15 cellular contexts compared by ENCODE assay signal in genomic region chr1:63818567-63819340, GRCh38. TPM values are rescaled to one million over a fixed set of nuclear protein-coding genes. Genes with fewer than 3 reads are reported as not detected.
"Had no signal": no experiment of that assay in that cellular context is flagged by ENCODE, and none has a peak within 500 bp of the region (broad histone marks: within the 10 kb centered on the region; RNA-seq: fewer than 3 reads in every experiment).

No MANE protein-coding gene starts in this region.

- H3K27ac Mint-ChIP-seq: activated CD4-positive, alpha-beta T cell treated with anti-CD3 and anti-CD28 coated beads for 36 hours; activated CD8-positive, alpha-beta T cell treated with anti-CD3 and anti-CD28 coated beads for 36 hours; stimulated activated naive CD8-positive, alpha-beta T cell treated with anti-CD3 and anti-CD28 coated beads, Interleukin-15, Interleukin-2, amounts not matched to agents 100 ng/mL and 50 ng/mL, for 24 hours had no signal

- H3K4me1 Mint-ChIP-seq: activated CD4-positive, alpha-beta T cell treated with anti-CD3 and anti-CD28 coated beads for 36 hours had no signal

- H3K27ac ChIP-seq: esophagus squamous epithelium, heart right ventricle, left ventricle myocardium inferior, ovary had no signal

- H3K27me3 ChIP-seq: ascending aorta, esophagus squamous epithelium, heart right ventricle, ovary had no signal

- H3K4me3 ChIP-seq: ascending aorta, esophagus squamous epithelium, heart right ventricle, left ventricle myocardium inferior, ovary had no signal

- DNase-seq: activated CD4-positive, alpha-beta T cell treated with anti-CD3 and anti-CD28 coated beads for 36 hours; activated CD8-positive, alpha-beta memory T cell treated with anti-CD3 and anti-CD28 coated beads, Interleukin-2, amount 50 U/mL, for 4 hours; activated CD8-positive, alpha-beta T cell treated with anti-CD3 and anti-CD28 coated beads for 36 hours; activated naive CD4-positive, alpha-beta T cell; esophagus squamous epithelium; foreskin melanocyte; heart right ventricle; left ventricle myocardium inferior; mesendoderm; ovary; stimulated activated CD4-positive, alpha-beta T cell treated with anti-CD3 and anti-CD28 coated beads, Interleukin-4, amount 100 ng/mL, for 1 hour; stimulated activated CD8-positive, alpha-beta memory T cell treated with anti-CD3 and anti-CD28 coated beads, Interleukin-4, amount 100 ng/mL, for 48 hours had no signal

- H3K36me3 ChIP-seq: ascending aorta, esophagus squamous epithelium, heart right ventricle, left ventricle myocardium inferior, ovary had no signal

- H3K4me3 Mint-ChIP-seq: activated CD4-positive, alpha-beta T cell treated with anti-CD3 and anti-CD28 coated beads for 36 hours; activated CD8-positive, alpha-beta T cell treated with anti-CD3 and anti-CD28 coated beads for 36 hours; neural crest cell; stimulated activated naive CD8-positive, alpha-beta T cell treated with anti-CD3 and anti-CD28 coated beads, Interleukin-15, Interleukin-2, amounts not matched to agents 100 ng/mL and 50 ng/mL, for 24 hours had no signal

- ATAC-seq: activated CD4-positive, alpha-beta T cell treated with anti-CD3 and anti-CD28 coated beads for 36 hours; activated CD8-positive, alpha-beta T cell treated with anti-CD3 and anti-CD28 coated beads for 36 hours; heart right ventricle had no signal

- H3K9me3 Mint-ChIP-seq: activated CD8-positive, alpha-beta T cell treated with anti-CD3 and anti-CD28 coated beads for 36 hours had no signal

- H3K9me3 ChIP-seq: ascending aorta, heart right ventricle, left ventricle myocardium inferior, ovary had no signal

RNA-seq across cellular contexts. Expression of gene ROR1, which starts 44.9 kb away (rescaled TPM):
- total RNA-seq: activated CD8-positive, alpha-beta T cell treated with anti-CD3 and anti-CD28 coated beads for 36 hours had no signal
